16 cellular contexts compared by ENCODE assay signal in the genomic region with DNA sequence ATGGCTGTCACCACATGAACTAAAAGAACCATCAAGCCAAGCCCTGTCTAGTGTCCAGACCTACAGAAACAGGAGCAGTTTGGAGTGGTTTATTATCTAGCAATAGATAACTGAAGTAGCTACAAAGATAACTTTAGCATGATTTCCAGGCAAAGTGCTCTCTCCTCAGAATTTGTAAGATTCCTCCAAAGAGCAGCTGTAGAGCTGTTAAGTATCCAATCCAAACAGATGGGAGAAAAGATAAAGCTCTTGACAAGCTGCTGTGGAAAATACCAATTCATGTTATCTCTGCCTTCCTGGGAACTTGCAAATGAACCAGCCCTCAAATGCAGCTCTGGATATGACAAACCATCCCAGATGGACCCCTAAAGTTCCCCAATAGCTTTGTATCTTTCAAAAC.
DNase-seq lines count a peak whose midpoint lies in the region; ATAC-seq, FAIRE-seq and TF ChIP-seq lines count a peak whose summit lies in the region.
"Had no signal": no experiment of that assay in that cellular context is flagged by ENCODE, and none has a peak within 500 bp of the region (broad histone marks: within the 10 kb centered on the region; RNA-seq: fewer than 3 reads in every experiment).

No MANE protein-coding gene starts in this region.

- H3K9me2 ChIP-seq in DOHH2 (replicated peaks; ENCODE audit: control insufficient read depth, low read length), result no peaks in the 10 kb centered on the region
- H3K9me2 ChIP-seq in OCI-LY7 (ENCODE audit: insufficient read depth, low read length), result no peaks in the 10 kb centered on the region

- no peak for TF ChIP-seq CTCF in DOHH2 (IDR thresholded peaks at IDR 0.05; ENCODE audit: low read depth, low read length, poor library complexity, severe bottlenecking)
- TF ChIP-seq CTCF in OCI-LY7 (conservative IDR thresholded peaks at IDR 0.05; ENCODE audit: low read length), result no peak
- TF ChIP-seq CTCF in endothelial cell of umbilical vein (IDR thresholded peaks at IDR 0.05; ENCODE audit: extremely low read depth in 1 of 2, insufficient read depth in 1 of 2, low read depth in 1 of 2, low read length in 2 of 2), result no peak
- TF ChIP-seq CTCF in neutrophil (IDR thresholded peaks at IDR 0.05), result no peak

- CTCF ChIA-PET in OCI-LY7 (lab: Charles Lee; ENCODE audit: unreplicated experiment) (no interaction called here), endothelial cell of umbilical vein (lab: Charles Lee) (interaction anchor here (0.8 kb wide), 1 partner anchor 16 kb away, joined by 4 read pairs; no protein-coding TSS in a partner anchor)

- peak overlapping the region; percentile 12 for H3K4me2 ChIP-seq in DOHH2 (ENCODE audit: low read length)
- H3K4me2 ChIP-seq in OCI-LY7 (ENCODE audit: low read length), result no peak overlapping the region
- H3K4me2 ChIP-seq in endothelial cell of umbilical vein (ENCODE audit: insufficient read depth, low read length), result no peak overlapping the region

- H3K9me1 ChIP-seq in endothelial cell of umbilical vein (replicated peaks; ENCODE audit: control insufficient read depth, extremely low read depth, insufficient read depth, low read length), result no peaks in the 10 kb centered on the region

- H3K79me2 ChIP-seq in DOHH2 (ENCODE audit: control insufficient read depth, low read length) (peaks cover 89% of the 10 kb centered on the region), OCI-LY7 (ENCODE audit: insufficient read depth, low read depth, low read length) (peaks cover 6% of the 10 kb centered on the region; the same call in 1 of the 2 replicates), endothelial cell of umbilical vein (ENCODE audit: control insufficient read depth, insufficient read depth, low read length) (no peaks in the 10 kb centered on the region)

- POLR2A ChIA-PET in OCI-LY7 (lab: Charles Lee) (interaction anchor here (0.6 to 4.5 kb wide), 6 partner anchors 8 to 113 kb away, joined by 3 to 19 read pairs (median 4); no protein-coding TSS in a partner anchor), endothelial cell of umbilical vein (lab: Charles Lee) (no interaction called here)

- intact Hi-C loops in OCI-LY7 (cut with micrococcal nuclease; ENCODE audit: unreplicated experiment) (no loop called here), endothelial cell of umbilical vein (cut with micrococcal nuclease) (no loop called here)

- peaks cover 8% of the 10 kb centered on the region for H3F3A ChIP-seq in DOHH2 (ENCODE audit: control insufficient read depth, insufficient read depth)

- H3K27ac ChIP-seq in DOHH2 (ENCODE audit: low read depth, low read length) (peak overlapping the region; percentile 49), OCI-LY7 (ENCODE audit: low read depth, low read length, poor library complexity, severe bottlenecking) (peak overlapping the region; percentile 11), endothelial cell of umbilical vein (ENCODE audit: insufficient read depth, low read depth, low read length) (no peak overlapping the region), neutrophil (peak overlapping the region; percentile 31)
- H3K27ac ChIP-seq: right atrium auricular region had no signal

- dilution Hi-C loops in endothelial cell of umbilical vein (cut with MboI; ENCODE audit: extremely low pct_ligation_motif_present, low sequenced_read_pairs), result no loop called here

- no peaks in the 10 kb centered on the region for H4K20me1 ChIP-seq in DOHH2 (ENCODE audit: control insufficient read depth, insufficient read depth, low read depth, low read length)
- no peaks in the 10 kb centered on the region for H4K20me1 ChIP-seq in OCI-LY7 (ENCODE audit: insufficient read depth, low read length)
- H4K20me1 ChIP-seq in endothelial cell of umbilical vein (replicated peaks; ENCODE audit: control insufficient read depth, extremely low read depth, insufficient read depth, low read length), result no peaks in the 10 kb centered on the region

- H3K4me3 ChIP-seq in DOHH2 (ENCODE audit: low read length) (no peak overlapping the region), OCI-LY7 (ENCODE audit: low read depth, low read length, poor library complexity, severe bottlenecking) (no peak overlapping the region), endothelial cell of umbilical vein (replicated peaks in 1 of 3; ENCODE audit: insufficient read depth in 1 of 3, low read depth in 1 of 3, low read length in 3 of 3) (no peak overlapping the region), neutrophil (ENCODE audit: low read depth in 1 of 2, low read length in 1 of 2) (no peak overlapping the region)
- H3K4me3 ChIP-seq: mucosa of descending colon, right atrium auricular region had no signal

- H3K4me1 ChIP-seq in DOHH2 (ENCODE audit: control insufficient read depth, low read length) (peaks cover 68% of the 10 kb centered on the region), OCI-LY7 (ENCODE audit: insufficient read depth, low read length, poor library complexity, severe bottlenecking) (peaks cover 38% of the 10 kb centered on the region), endothelial cell of umbilical vein (ENCODE audit: control insufficient read depth, extremely low read depth, insufficient read depth, low read length) (peaks cover 18% of the 10 kb centered on the region), neutrophil (ENCODE audit: control insufficient read depth in 1 of 2, insufficient read depth in 1 of 2, low read depth in 1 of 2, low read length in 1 of 2) (peaks cover 8 to 17% of the 10 kb centered on the region in 2 experiments)

- H2AFZ ChIP-seq in OCI-LY7 (ENCODE audit: low read length), result peak overlapping the region; percentile 4; the same call in 1 of the 2 replicates
- H2AFZ ChIP-seq in endothelial cell of umbilical vein (ENCODE audit: low read depth, low read length), result no peak overlapping the region

- H3K27me3 ChIP-seq in DOHH2 (ENCODE audit: control insufficient read depth, low read length), result no peaks in the 10 kb centered on the region
- H3K27me3 ChIP-seq in endothelial cell of umbilical vein (ENCODE audit: control insufficient read depth in 2 of 2, insufficient read depth in 2 of 2, low read length in 2 of 2), result no peaks in the 10 kb centered on the region
- no peaks in the 10 kb centered on the region for H3K27me3 ChIP-seq in neutrophil
- H3K27me3 ChIP-seq: right atrium auricular region had no signal

- no peak for TF ChIP-seq POLR2A in endothelial cell of umbilical vein (IDR thresholded peaks at IDR 0.05; ENCODE audit: low read depth, low read length)

- H3K9ac ChIP-seq in endothelial cell of umbilical vein (replicated peaks; ENCODE audit: extremely low read depth, insufficient read depth, low read length), result no peak overlapping the region

- peaks cover 72% of the 10 kb centered on the region for H3K36me3 ChIP-seq in DOHH2 (ENCODE audit: control insufficient read depth, low read length)
- peaks cover 45% of the 10 kb centered on the region for H3K36me3 ChIP-seq in OCI-LY7 (ENCODE audit: insufficient read depth, low read length)
- H3K36me3 ChIP-seq in endothelial cell of umbilical vein (ENCODE audit: control insufficient read depth in 2 of 2, extremely low read depth in 1 of 2, insufficient read depth in 2 of 2, low read length in 2 of 2), result no peaks in the 10 kb centered on the region
- no peaks in the 10 kb centered on the region for H3K36me3 ChIP-seq in neutrophil
- H3K36me3 ChIP-seq: right atrium auricular region had no signal

- H3K9me3 ChIP-seq in DOHH2 (ENCODE audit: control insufficient read depth, insufficient read depth, low read length) (peaks cover 21% of the 10 kb centered on the region), OCI-LY7 (ENCODE audit: low read length) (peaks cover 19% of the 10 kb centered on the region; the same call in 1 of the 2 replicates), endothelial cell of umbilical vein (replicated peaks; ENCODE audit: control insufficient read depth, insufficient read depth, low read length) (no peaks in the 10 kb centered on the region), neutrophil (no peaks in the 10 kb centered on the region)

- DNase-seq in OCI-LY7 (ENCODE audit: low spot score), result no peak
- DNase-seq in endothelial cell of umbilical vein (ENCODE audit: low read depth, low spot score), result peak; percentile 26
- no peak for DNase-seq in stimulated activated naive CD8-positive, alpha-beta T cell treated with anti-CD3 and anti-CD28 coated beads, Interleukin-15, Interleukin-2, amounts not matched to agents 100 U/mL and 50 U/mL, for 24 hours
- DNase-seq in putamen (ENCODE audit: low spot score), result no peak
- DNase-seq: activated CD4-positive, alpha-beta T cell treated with anti-CD3 and anti-CD28 coated beads, Interleukin-2, amount 10 ng/mL, durations not matched to agents 7 days and 5 days; activated naive CD4-positive, alpha-beta T cell treated with Interleukin-2 at 50 U/mL for 16 hours; effector memory CD8-positive, alpha-beta T cell; mucosa of descending colon; NCI-H1417; NCI-H69; T-helper 2 cell had no signal

- no peak for ATAC-seq in stimulated activated naive CD8-positive, alpha-beta T cell treated with anti-CD3 and anti-CD28 coated beads, Interleukin-15, Interleukin-2, amounts not matched to agents 100 U/mL and 50 U/mL, for 24 hours
- no peak for ATAC-seq in GM21529 (IDR thresholded peaks at IDR 0.05; ENCODE audit: unreplicated experiment)
- no peak for ATAC-seq in HG02759 (IDR thresholded peaks at IDR 0.05; ENCODE audit: unreplicated experiment)
- ATAC-seq: effector memory CD8-positive, alpha-beta T cell; mucosa of descending colon had no signal

- BruUV-seq in OCI-LY7 (replicated peaks; lab: Mats Ljungman, UMichigan) (no TSS peak), endothelial cell of umbilical vein (replicated peaks; lab: Mats Ljungman, UMichigan) (no TSS peak)

- no peak for FAIRE-seq in endothelial cell of umbilical vein (lab: Jason Lieb, UNC)

TF ChIP-seq in endothelial cell of umbilical vein, 7 proteins besides CTCF, POLR2A, EP300 and RAD21:
- TF ChIP-seq FOS (IDR thresholded peaks at IDR 0.05; ENCODE audit: borderline replicate concordance, insufficient read depth, low read length), result no peak
- TF ChIP-seq, protein P1, sequence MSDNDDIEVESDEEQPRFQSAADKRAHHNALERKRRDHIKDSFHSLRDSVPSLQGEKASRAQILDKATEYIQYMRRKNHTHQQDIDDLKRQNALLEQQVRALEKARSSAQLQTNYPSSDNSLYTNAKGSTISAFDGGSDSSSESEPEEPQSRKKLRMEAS (IDR thresholded peaks at IDR 0.05; ENCODE audit: insufficient read depth, insufficient read length), result no peak
- TF ChIP-seq GATA2 (IDR thresholded peaks at IDR 0.05; ENCODE audit: insufficient read depth, insufficient read length, low read depth, low read length), result no peak
- no peak for TF ChIP-seq POLR2AphosphoS5 (IDR thresholded peaks at IDR 0.05; ENCODE audit: insufficient read depth, low read depth, low read length)
- no peak for TF ChIP-seq EZH2 (IDR thresholded peaks at IDR 0.05; ENCODE audit: borderline replicate concordance, low read depth, low read length, severe bottlenecking)
- TF ChIP-seq MYC (IDR thresholded peaks at IDR 0.05; ENCODE audit: low read depth, low read length), result no peak
- TF ChIP-seq JUN (IDR thresholded peaks at IDR 0.05; ENCODE audit: borderline replicate concordance, insufficient read depth, insufficient read length, low read depth), result no peak
